19 cellular contexts compared by ENCODE assay signal in the genomic region with DNA sequence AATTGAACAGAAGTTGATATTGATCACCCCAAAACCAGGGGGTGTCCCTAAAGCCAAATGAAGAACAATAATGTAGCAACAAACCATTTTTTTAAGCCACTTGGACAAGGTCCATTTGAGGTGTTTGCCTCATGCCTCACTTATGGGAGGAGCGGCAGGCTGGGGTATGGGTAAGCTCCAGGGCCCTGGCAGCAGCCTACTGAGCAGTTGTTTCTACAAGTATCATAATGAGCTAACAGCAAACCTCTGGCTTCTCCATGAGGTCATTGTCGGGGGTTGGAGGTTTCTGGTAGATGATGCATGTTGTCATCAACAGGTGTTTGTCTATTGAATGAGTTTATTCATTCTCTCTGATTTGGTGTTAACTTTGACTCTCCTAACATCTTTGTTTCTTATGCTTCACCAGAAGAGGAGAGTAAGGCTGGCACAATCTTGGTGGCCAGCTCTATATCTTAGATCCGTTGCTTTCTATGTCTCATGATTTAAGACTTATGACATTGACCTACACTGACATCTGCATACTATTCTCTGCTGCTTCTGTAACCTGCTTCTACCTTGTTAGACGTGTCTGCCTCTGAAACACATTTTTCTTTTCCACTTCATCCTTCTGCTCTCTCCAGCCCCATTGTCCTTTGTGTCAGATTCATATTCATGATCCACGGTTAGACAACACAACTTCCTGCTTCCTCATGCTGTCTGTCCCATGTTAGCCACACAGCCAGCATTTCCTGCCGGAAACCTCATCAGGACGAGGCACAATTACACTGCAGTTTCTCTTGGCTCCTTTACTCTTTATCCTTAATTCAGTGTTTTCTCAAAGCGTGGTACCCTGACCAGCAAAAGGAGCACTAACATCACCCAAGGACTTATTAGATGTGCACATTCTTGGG.
A peak's percentile ranks its signal among the peaks of the same experiment; 100 is the strongest.
DNase-seq lines count a peak whose midpoint lies in the region; ATAC-seq, FAIRE-seq and TF ChIP-seq lines count a peak whose summit lies in the region.
"Had no signal": no experiment of that assay in that cellular context is flagged by ENCODE, and none has a peak within 500 bp of the region (broad histone marks: within the 10 kb centered on the region; RNA-seq: fewer than 3 reads in every experiment).

No MANE protein-coding gene starts in this region.

- no peak overlapping the region for H3K4ac ChIP-seq in H1 (replicated peaks; ENCODE audit: insufficient read length, low read depth, low read length)

- ATAC-seq in aorta (ENCODE audit: low FRiP score) (no peak), HG03432 (IDR thresholded peaks at IDR 0.05; ENCODE audit: unreplicated experiment) (no peak), HG03460 (IDR thresholded peaks at IDR 0.05; ENCODE audit: unreplicated experiment) (no peak)

- POLR2A ChIA-PET in H1 (lab: Charles Lee; ENCODE audit: partially characterized antibody) = no interaction called here

- no peak overlapping the region for H4K91ac ChIP-seq in H1 (replicated peaks; ENCODE audit: insufficient read length, low read length)

- TF ChIP-seq POLR2A in H1 (IDR thresholded peaks at IDR 0.05; ENCODE audit: control extremely low read depth in 1 of 2, low read depth in 2 of 2, low read length in 2 of 2) = no peak

- peak overlapping the region; percentile 20 to 74 for H3K4me3 Mint-ChIP-seq in CD14-positive monocyte

- WGBS in H1 (ENCODE audit: extremely low coverage in 1 of 2, insufficient coverage in 1 of 2, insufficient read length in 1 of 2, insufficient replicate concordance in 2 of 2, low coverage in 1 of 2, low lambda C conversion rate in 2 of 2, missing lambda C conversion rate in 1 of 2), 2 experiments = 73% methylated on average over 8 of the region's 8 CpGs; no CpG with 5 or more reads in 1 of the 2 experiments
- 64% methylated on average over 7 to 8 of the region's 8 CpGs for WGBS in aorta, 2 donors

- TF ChIP-seq EP300 in H1 (IDR thresholded peaks at IDR 0.05; ENCODE audit: borderline replicate concordance in 1 of 2, low read depth in 2 of 2, low read length in 2 of 2) = no peak

- H3K4me3 ChIP-seq in H1 (ENCODE audit: extremely low read depth in 1 of 4, insufficient read depth in 2 of 4, low read depth in 3 of 4, low read length in 4 of 4) (no peak overlapping the region), aorta (ENCODE audit: low read length in 2 of 2) (no peak overlapping the region)
- H3K4me3 ChIP-seq: coronary artery, HAP-1, sigmoid colon, SJSA1 had no signal

- no peak overlapping the region for H3K18ac ChIP-seq in H1 (ENCODE audit: extremely low read depth, low read length)

- H3K4me1 ChIP-seq in H1 (replicated peaks in 1 of 4; ENCODE audit: control insufficient read depth in 3 of 4, insufficient read depth in 4 of 4, low read length in 3 of 4) (peaks cover 0 to 13% (median 11%) of the 10 kb centered on the region in 4 experiments; a peak in 5 of 7 replicates), aorta (ENCODE audit: control insufficient read depth in 1 of 2, insufficient read depth in 2 of 2, low read length in 2 of 2) (no peaks in the 10 kb centered on the region)
- H3K4me1 ChIP-seq: HAP-1, sigmoid colon, SJSA1 had no signal

- CTCF ChIA-PET in H1 (lab: Charles Lee; ENCODE audit: partially characterized antibody) = interaction anchor here (1.5 kb wide), 1 partner anchor 76 kb away, joined by 3 read pairs; no protein-coding TSS in a partner anchor

- H2BK5ac ChIP-seq in H1 (ENCODE audit: low read depth, low read length) = no peak overlapping the region

- H3K27ac ChIP-seq in H1 (ENCODE audit: low read depth, low read length) (no peak overlapping the region), aorta (ENCODE audit: low read depth in 1 of 2, low read length in 2 of 2) (no peak overlapping the region)
- H3K27ac ChIP-seq: C4-2B, coronary artery, sigmoid colon, SJSA1 had no signal

- TF ChIP-seq CTCF in CD14-positive monocyte (IDR thresholded peaks at IDR 0.05) (no peak), H1 (IDR thresholded peaks at IDR 0.05; ENCODE audit: control extremely low read depth in 1 of 3, insufficient read depth in 1 of 3, low read depth in 1 of 3, low read length in 3 of 3) (no peak)

- no peak overlapping the region for H2AFZ ChIP-seq in H1 (ENCODE audit: low read length)

- H3K79me2 ChIP-seq in H1 (ENCODE audit: control insufficient read depth in 1 of 2, insufficient read depth in 2 of 2, low read length in 2 of 2) = no peaks in the 10 kb centered on the region

- no peak overlapping the region for H2BK15ac ChIP-seq in H1 (ENCODE audit: low read length)

- intact Hi-C loops in CD14-positive monocyte (cut with micrococcal nuclease) = no loop called here
- intact Hi-C loops in aorta (cut with DNase I) = no loop called here

- H3K14ac ChIP-seq in H1 (ENCODE audit: insufficient read length) = no peak overlapping the region

- H3K4me2 ChIP-seq in H1 (ENCODE audit: insufficient read depth in 1 of 2, low read depth in 2 of 2, low read length in 2 of 2) = no peak overlapping the region

- TF ChIP-seq RAD21 in H1 (IDR thresholded peaks at IDR 0.05 in 1 of 2, conservative IDR thresholded peaks at IDR 0.05 in 1 of 2; ENCODE audit: low read depth in 2 of 2, low read length in 2 of 2) = no peak

- H2BK12ac ChIP-seq in H1 (ENCODE audit: low read depth, low read length) = no peak overlapping the region

- no peak overlapping the region for H4K5ac ChIP-seq in H1 (ENCODE audit: insufficient read length, low read depth, low read length)

- no peak for FAIRE-seq in H1 (lab: Jason Lieb, UNC)

- H3K23me2 ChIP-seq in H1 (ENCODE audit: low read depth, low read length) = no peaks in the 10 kb centered on the region

- H2BK120ac ChIP-seq in H1 (replicated peaks; ENCODE audit: low read depth, low read length) = no peak overlapping the region

- H3K9me3 Mint-ChIP-seq in CD14-positive monocyte = no peaks in the 10 kb centered on the region

- peak overlapping the region; percentile 76; the same call in 1 of the 2 replicates for H2AK5ac ChIP-seq in H1 (ENCODE audit: low read depth, low read length)

- H3K27me3 Mint-ChIP-seq in CD14-positive monocyte (ENCODE audit: low read depth in 3 of 3) = no peaks in the 10 kb centered on the region

- no peak overlapping the region for H3K9ac ChIP-seq in H1 (replicated peaks in 1 of 4; ENCODE audit: extremely low read depth in 1 of 4, low read depth in 3 of 4, low read length in 3 of 4)

- no peak overlapping the region for H3K56ac ChIP-seq in H1 (replicated peaks; ENCODE audit: insufficient read length, low read depth, low read length)

- H4K8ac ChIP-seq in H1 (ENCODE audit: extremely low read depth, insufficient read depth, low read length) = no peak overlapping the region

- H3K4me1 Mint-ChIP-seq in CD14-positive monocyte = peaks cover 22% of the 10 kb centered on the region

- H3K36me3 Mint-ChIP-seq in CD14-positive monocyte = no peaks in the 10 kb centered on the region

- no peaks in the 10 kb centered on the region for H3K36me3 ChIP-seq in H1 (ENCODE audit: control insufficient read depth in 2 of 4, insufficient read depth in 4 of 4, low read length in 3 of 4)
- H3K36me3 ChIP-seq in aorta (ENCODE audit: control insufficient read depth in 1 of 2, insufficient read depth in 2 of 2, low read length in 1 of 2) = no peaks in the 10 kb centered on the region
- H3K36me3 ChIP-seq: HAP-1, sigmoid colon, SJSA1 had no signal

- H4K20me1 ChIP-seq in H1 (replicated peaks in 1 of 2; ENCODE audit: control insufficient read depth in 1 of 2, insufficient read depth in 2 of 2, low read length in 2 of 2) = no peaks in the 10 kb centered on the region

- DNase-seq in AML-193 (lab: John Stamatoyannopoulos, UW) (peak; percentile 81 to 92), CD14-positive monocyte (ENCODE audit: low spot score) (no peak), MV-4-11 (lab: John Stamatoyannopoulos, UW) (peak; percentile 33), H1 (ENCODE audit: low read depth in 1 of 2, low spot score in 2 of 2) (no peak), aorta (no peak), hepatic stellate cell (ENCODE audit: low spot score) (no peak)
- DNase-seq: amniotic stem cell; Karpas-422; mammary epithelial cell; NCI-H1930; NCI-H774; sigmoid colon; stimulated activated naive CD4-positive, alpha-beta T cell had no signal

- H3K23ac ChIP-seq in H1 (ENCODE audit: insufficient read length) = no peak overlapping the region

- H2BK20ac ChIP-seq in H1 (ENCODE audit: low read length) = no peak overlapping the region

- H3K27ac Mint-ChIP-seq in CD14-positive monocyte = peak overlapping the region in 5 of 7 donors; percentile 28 to 58 (median 42)

- H3K79me1 ChIP-seq in H1 (ENCODE audit: low read depth, low read length) = no peaks in the 10 kb centered on the region

- H3K27me3 ChIP-seq in H1 (replicated peaks in 1 of 4; ENCODE audit: control insufficient read depth in 3 of 4, extremely low read depth in 1 of 4, insufficient read depth in 3 of 4, low read length in 3 of 4) (no peaks in the 10 kb centered on the region), aorta (ENCODE audit: control insufficient read depth in 1 of 2, insufficient read depth in 2 of 2, low read length in 1 of 2) (no peaks in the 10 kb centered on the region)
- H3K27me3 ChIP-seq: sigmoid colon, SJSA1 had no signal

- H3K9me3 ChIP-seq in H1 (ENCODE audit: insufficient read depth in 2 of 2, low read depth in 1 of 2, low read length in 1 of 2) (no peaks in the 10 kb centered on the region; a peak in 1 of 4 replicates), aorta (ENCODE audit: control insufficient read depth, low read length) (no peaks in the 10 kb centered on the region)
- H3K9me3 ChIP-seq: HAP-1, sigmoid colon, SJSA1 had no signal

TF ChIP-seq in H1, 55 proteins besides CTCF, POLR2A, EP300 and RAD21:
- TF ChIP-seq SP4 (IDR thresholded peaks at IDR 0.05; ENCODE audit: low read length) = no peak

Comparison
In these comparisons a context has a peak if more than half of its experiments do, and no peak if none do; other contexts are left out.
1. DNase-seq: peak in AML-193 (2 of 2) and MV-4-11 (single experiment); none in CD14-positive monocyte (single experiment), H1 (0 of 2), aorta (0 of 2) and hepatic stellate cell (single experiment).